In genomic region chr7:102749323-102749786, GRCh38 we compare ENCODE assay signal across 8 cellular contexts. TPM values are rescaled to one million over a fixed set of nuclear protein-coding genes. Genes with fewer than 3 reads are reported as not detected.
DNase-seq lines count a peak whose midpoint lies in the region; ATAC-seq and TF ChIP-seq lines count a peak whose summit lies in the region.
"Not testable (repeated sequence)": the region's sequence is repeated elsewhere in the genome, so short reads cannot be mapped to it uniquely, and the experiment has no call there.

No MANE protein-coding gene starts in this region.

- DNase-seq in ascending aorta (ENCODE audit: low spot score in 2 of 2); esophagus muscularis mucosa (ENCODE audit: extremely low spot score): not testable (repeated sequence)
- peak in 1 of 2 donors; percentile 90 for DNase-seq in upper lobe of left lung

- H3F3A ChIP-seq in SU-DHL-6 (ENCODE audit: insufficient read depth) = not testable (repeated sequence)

- not testable (repeated sequence) for H3K9me2 ChIP-seq in SU-DHL-6 (replicated peaks; ENCODE audit: insufficient read depth, low read length)

- TF ChIP-seq CTCF in SU-DHL-6 (IDR thresholded peaks at IDR 0.05; ENCODE audit: insufficient read depth, low read length, poor library complexity, severe bottlenecking); ascending aorta (IDR thresholded peaks at IDR 0.05); esophagus muscularis mucosa (IDR thresholded peaks at IDR 0.05); liver (IDR thresholded peaks at IDR 0.05; ENCODE audit: low read depth, low read length, missing input control); parathyroid adenoma (IDR thresholded peaks at IDR 0.05); upper lobe of left lung (IDR thresholded peaks at IDR 0.05): not testable (repeated sequence)

- H3K9me3 ChIP-seq in ES-I3 (ENCODE audit: control insufficient read depth, insufficient read depth, low read length); SU-DHL-6 (ENCODE audit: insufficient read depth, low read length); ascending aorta; esophagus muscularis mucosa; liver (ENCODE audit: control insufficient read depth in 4 of 4, low read length in 3 of 4); parathyroid adenoma (ENCODE audit: control insufficient read depth, low read length); upper lobe of left lung: not testable (repeated sequence)

- WGBS in esophagus muscularis mucosa = 34% methylated on average over 4 of the region's 38 CpGs
- WGBS in liver = 5% methylated on average over 15 of the region's 38 CpGs
- 14 to 16% methylated on average over 5 to 7 of the region's 38 CpGs for WGBS in upper lobe of left lung, 2 donors

- not testable (repeated sequence) for H3K4me1 ChIP-seq in ES-I3 (ENCODE audit: insufficient read depth, low read length); ascending aorta; parathyroid adenoma
- H3K4me1 ChIP-seq in esophagus muscularis mucosa (peaks cover 9 to 24% (median 19%) of the 10 kb centered on the region in 4 donors), liver (ENCODE audit: control insufficient read depth in 4 of 4, insufficient read depth in 4 of 4, low read length in 3 of 4) (peaks cover 4 to 13% (median 11%) of the 10 kb centered on the region in 4 donors), upper lobe of left lung (peaks cover 9 to 16% (median 11%) of the 10 kb centered on the region in 4 donors)

- H3K27ac ChIP-seq in SU-DHL-6 (ENCODE audit: low read depth, low read length) (0 out of 2 replicates have a peak overlapping the region, but pooled peaks have one; percentile 26), ascending aorta (peak overlapping the region; percentile 45 to 72), esophagus muscularis mucosa (replicated peaks in 1 of 4) (peak overlapping the region; percentile 77 to 79 (median 78)), liver (ENCODE audit: low read depth in 1 of 2, low read length in 2 of 2) (peak overlapping the region; percentile 62 to 63), parathyroid adenoma (peak overlapping the region; percentile 56), upper lobe of left lung (peak overlapping the region; percentile 38 to 82 (median 72))

- H3K27me3 ChIP-seq in SU-DHL-6 (ENCODE audit: low read length); ascending aorta; esophagus muscularis mucosa; liver (ENCODE audit: control insufficient read depth in 4 of 4, insufficient read depth in 4 of 4, low read length in 3 of 4); parathyroid adenoma (ENCODE audit: control insufficient read depth, insufficient read depth, low read length); upper lobe of left lung: not testable (repeated sequence)

- H2AFZ ChIP-seq in SU-DHL-6 (ENCODE audit: low read depth, low read length, severe bottlenecking) (peak overlapping the region; percentile 82), parathyroid adenoma (peak overlapping the region; percentile 78)

- peak overlapping the region; percentile 69 for H3K4me2 ChIP-seq in SU-DHL-6 (ENCODE audit: low read depth, low read length, poor library complexity, severe bottlenecking)
- H3K4me2 ChIP-seq in parathyroid adenoma (ENCODE audit: low read length) = peak overlapping the region; percentile 62

- peak; percentile 0 for ATAC-seq in HG03520 (IDR thresholded peaks at IDR 0.05; ENCODE audit: unreplicated experiment)
- not testable (repeated sequence) for ATAC-seq in upper lobe of left lung (ENCODE audit: low FRiP score in 2 of 2)

- not testable (repeated sequence) for TF ChIP-seq EP300 in esophagus muscularis mucosa (IDR thresholded peaks at IDR 0.05); upper lobe of left lung (IDR thresholded peaks at IDR 0.05)

- not testable (repeated sequence) for TF ChIP-seq POLR2A in esophagus muscularis mucosa (IDR thresholded peaks at IDR 0.05; ENCODE audit: low read depth); upper lobe of left lung (IDR thresholded peaks at IDR 0.05)

- not testable (repeated sequence) for H4K20me1 ChIP-seq in SU-DHL-6 (ENCODE audit: low read depth, low read length)

- intact Hi-C loops in ascending aorta (cut with DNase I) = loop anchor here (5.0 kb wide), 1 partner anchor 323 kb away; the partner anchor contains the start of gene FBXL13
- intact Hi-C loops in esophagus muscularis mucosa (cut with DNase I) = not testable (repeated sequence)

- not testable (repeated sequence) for TF ChIP-seq RAD21 in liver (IDR thresholded peaks at IDR 0.05)

- peak overlapping the region; percentile 56 for H3K9ac ChIP-seq in ES-I3 (ENCODE audit: low read depth, low read length)
- peak overlapping the region; percentile 73 for H3K9ac ChIP-seq in SU-DHL-6 (ENCODE audit: low read length)
- H3K9ac ChIP-seq in liver (ENCODE audit: low read depth in 1 of 2, low read length in 2 of 2) = peak overlapping the region; percentile 56 to 60
- H3K9ac ChIP-seq in parathyroid adenoma = not testable (repeated sequence)

- peak overlapping the region; percentile 57 for H3K4me3 ChIP-seq in SU-DHL-6 (ENCODE audit: insufficient read depth, low read length, poor library complexity, severe bottlenecking)
- peak overlapping the region; percentile 61 to 81 for H3K4me3 ChIP-seq in ascending aorta
- H3K4me3 ChIP-seq in esophagus muscularis mucosa = peak overlapping the region; percentile 64 to 77 (median 68)
- peak overlapping the region; percentile 67 to 80 (median 72) for H3K4me3 ChIP-seq in liver (ENCODE audit: low read depth in 1 of 3, low read length in 3 of 3)
- peak overlapping the region; percentile 84 for H3K4me3 ChIP-seq in parathyroid adenoma (ENCODE audit: low read depth, low read length)
- peak overlapping the region; percentile 23 to 72 (median 65) for H3K4me3 ChIP-seq in upper lobe of left lung

- not testable (repeated sequence) for H3K79me2 ChIP-seq in SU-DHL-6 (ENCODE audit: insufficient read depth, low read length)
- peaks cover 11% of the 10 kb centered on the region for H3K79me2 ChIP-seq in parathyroid adenoma

- H3K36me3 ChIP-seq in ES-I3 (ENCODE audit: insufficient read depth, low read length); SU-DHL-6 (ENCODE audit: low read length); ascending aorta; esophagus muscularis mucosa; liver (ENCODE audit: control insufficient read depth in 4 of 4, insufficient read depth in 3 of 4, low read depth in 1 of 4, low read length in 3 of 4); parathyroid adenoma (ENCODE audit: control insufficient read depth, insufficient read depth, low read length); upper lobe of left lung: not testable (repeated sequence)

RNA-seq across cellular contexts. Expression of gene FAM185A, which starts 0.6 kb away (rescaled TPM):
- total RNA-seq in ascending aorta = 28.9 TPM
- 10 to 100 TPM in 3 of 4 donors, 1 to 10 TPM in 1; 8.3 to 19.5 (median 11.9) TPM for total RNA-seq in esophagus muscularis mucosa
- 10 to 100 TPM in 1 of 2 donors, 1 to 10 TPM in 1; 7.3 to 20.7 TPM for total RNA-seq in liver
- 1 to 10 TPM; 6.3 to 7.3 TPM for polyA plus RNA-seq in liver
- 10 to 100 TPM in 5 of 6 donors, 1 to 10 TPM in 1; 6.2 to 55.5 (median 13.5) TPM for total RNA-seq in upper lobe of left lung

Comparison
In these comparisons a context has a peak if more than half of its experiments do, and no peak if none do; other contexts are left out.
1. H3K27ac ChIP-seq: peak in every context shown above with its lines; median percentile 78 in esophagus muscularis mucosa; 72 in upper lobe of left lung; 62 in liver; 58 in ascending aorta; 56 in parathyroid adenoma; 26 in SU-DHL-6.